In the genomic region with DNA sequence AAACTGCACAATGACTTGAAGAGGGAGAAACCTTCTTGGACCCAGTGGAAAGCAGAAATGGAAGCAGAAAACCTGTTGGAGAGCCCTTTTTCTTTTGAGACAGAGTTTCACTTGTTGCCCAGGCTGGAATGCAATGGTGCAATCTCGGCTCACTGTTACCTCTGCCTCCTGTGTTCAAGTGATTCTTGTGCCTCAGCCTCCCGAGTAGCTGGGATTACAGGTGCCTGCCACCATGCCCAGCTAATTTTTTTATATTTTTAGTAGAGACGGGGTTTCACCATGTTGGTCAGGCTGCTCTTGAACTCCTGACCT, we compare ENCODE assay signal across 1 cellular context.
A peak's percentile ranks its signal among the peaks of the same experiment; 100 is the strongest.
TF ChIP-seq lines count a peak whose summit lies in the region.
"Not testable (repeated sequence)": the region's sequence is repeated elsewhere in the genome, so short reads cannot be mapped to it uniquely, and the experiment has no call there.

No MANE protein-coding gene starts in this region.

TF ChIP-seq in HepG2, 621 proteins besides CTCF, POLR2A, EP300 and RAD21:
- TF ChIP-seq CEBPG (CRISPR knock-in tag; IDR thresholded peaks at IDR 0.05) = peak; percentile 44
- TF ChIP-seq GZF1 (CRISPR knock-in tag; IDR thresholded peaks at IDR 0.05) = 0 out of 2 replicates have a peak, but pooled peaks have one; percentile 3
- TF ChIP-seq, protein P1, sequence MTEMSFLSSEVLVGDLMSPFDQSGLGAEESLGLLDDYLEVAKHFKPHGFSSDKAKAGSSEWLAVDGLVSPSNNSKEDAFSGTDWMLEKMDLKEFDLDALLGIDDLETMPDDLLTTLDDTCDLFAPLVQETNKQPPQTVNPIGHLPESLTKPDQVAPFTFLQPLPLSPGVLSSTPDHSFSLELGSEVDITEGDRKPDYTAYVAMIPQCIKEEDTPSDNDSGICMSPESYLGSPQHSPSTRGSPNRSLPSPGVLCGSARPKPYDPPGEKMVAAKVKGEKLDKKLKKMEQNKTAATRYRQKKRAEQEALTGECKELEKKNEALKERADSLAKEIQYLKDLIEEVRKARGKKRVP (CRISPR knock-in tag; IDR thresholded peaks at IDR 0.05) = peak in 1 of 2 experiments; percentile 67; a peak in 1 of 4 replicates
- 0 out of 2 replicates have a peak, but pooled peaks have one; percentile 2 for TF ChIP-seq SOX13 (IDR thresholded peaks at IDR 0.05)
- TF ChIP-seq SOX13 (CRISPR knock-in tag; conservative IDR thresholded peaks at IDR 0.05 in 1 of 2, IDR thresholded peaks at IDR 0.05 in 1 of 2) = not testable (repeated sequence)
- TF ChIP-seq ETV6 (CRISPR knock-in tag; conservative IDR thresholded peaks at IDR 0.05) = 0 out of 2 replicates have a peak, but pooled peaks have one; percentile 6
